In genomic region chr6:26304213-26305096, GRCh38 we compare ENCODE assay signal across 8 cellular contexts.
DNase-seq lines count a peak whose midpoint lies in the region; TF ChIP-seq lines count a peak whose summit lies in the region.

No MANE protein-coding gene starts in this region.

- H3K9me3 ChIP-seq in CD8-positive, alpha-beta memory T cell (ENCODE audit: low read length) = no peaks in the 10 kb centered on the region
- H3K9me3 ChIP-seq in mesenchymal stem cell (ENCODE audit: control insufficient read depth, low read length) = no peaks in the 10 kb centered on the region
- no peaks in the 10 kb centered on the region for H3K9me3 ChIP-seq in transverse colon

- H3K79me1 ChIP-seq in mesenchymal stem cell (replicated peaks; ENCODE audit: low read length, poor library complexity, severe bottlenecking) = no peaks in the 10 kb centered on the region

- peaks cover 0 to 8% of the 10 kb centered on the region in 2 donors for H3K27me3 Mint-ChIP-seq in CD8-positive, alpha-beta memory T cell
- no peaks in the 10 kb centered on the region for H3K27me3 Mint-ChIP-seq in dendritic cell treated with granulocyte-macrophage colony-stimulating factor and Interleukin-4, amounts not matched to agents 40 ng/mL and 50 ng/mL, for 4 days

- peaks cover 19% of the 10 kb centered on the region for H3K4me1 ChIP-seq in CD8-positive, alpha-beta memory T cell (ENCODE audit: insufficient read depth, low read length)
- peaks cover 3% of the 10 kb centered on the region for H3K4me1 ChIP-seq in mesenchymal stem cell (ENCODE audit: control insufficient read depth, insufficient read depth, low read depth, low read length)
- peaks cover 0 to 5% (median 0%) of the 10 kb centered on the region in 4 donors for H3K4me1 ChIP-seq in transverse colon

- no peak overlapping the region for H2BK120ac ChIP-seq in mesenchymal stem cell (ENCODE audit: low read depth, low read length)

- H3K18ac ChIP-seq in mesenchymal stem cell (ENCODE audit: low read depth in 1 of 2, low read length in 2 of 2) = no peak overlapping the region

- no peak for TF ChIP-seq CTCF in transverse colon (IDR thresholded peaks at IDR 0.05)

- no peak for TF ChIP-seq EP300 in transverse colon (IDR thresholded peaks at IDR 0.05; ENCODE audit: low read depth)

- H3K4me3 Mint-ChIP-seq in CD8-positive, alpha-beta memory T cell = peak overlapping the region; percentile 88 to 95 (median 94)
- H3K4me3 Mint-ChIP-seq in dendritic cell treated with granulocyte-macrophage colony-stimulating factor and Interleukin-4, amounts not matched to agents 40 ng/mL and 50 ng/mL, for 4 days = peak overlapping the region; percentile 79

- peak overlapping the region; percentile 71 for H3K4me2 ChIP-seq in mesenchymal stem cell (ENCODE audit: low read length, poor library complexity, severe bottlenecking)

- peaks cover 35 to 53% (median 45%) of the 10 kb centered on the region in 3 donors for H3K4me1 Mint-ChIP-seq in CD8-positive, alpha-beta memory T cell
- H3K4me1 Mint-ChIP-seq in dendritic cell treated with granulocyte-macrophage colony-stimulating factor and Interleukin-4, amounts not matched to agents 40 ng/mL and 50 ng/mL, for 4 days (ENCODE audit: low read depth) = peaks cover 17% of the 10 kb centered on the region

- H2AK5ac ChIP-seq in mesenchymal stem cell (ENCODE audit: low read length, severe bottlenecking) = no peak overlapping the region

- no peak overlapping the region for H3K23ac ChIP-seq in mesenchymal stem cell (ENCODE audit: low read length in 2 of 2)

- no peak overlapping the region for H2BK12ac ChIP-seq in mesenchymal stem cell (ENCODE audit: low read length in 2 of 2)

- DNase-seq in CD8-positive, alpha-beta memory T cell = peak in 4 of 5 donors; percentile 27 to 75 (median 63)
- peak; percentile 81 for DNase-seq in HCEC 1CT
- peak; percentile 97 for DNase-seq in SIG-M5 treated with dmso at 0.1 percent for 504 hours (lab: John Stamatoyannopoulos, UW; ENCODE audit: unreplicated experiment)
- peak; percentile 83 for DNase-seq in mesenchymal stem cell
- peak; percentile 32 for DNase-seq in transverse colon
- DNase-seq in HPDE6-E6E7 (ENCODE audit: extremely low spot score) = no peak
- DNase-seq in NCI-H510A treated with DMSO at 0.1 percent for 48 hours (lab: John Stamatoyannopoulos, UW) = no peak

- in situ Hi-C loops in transverse colon (cut with MboI; ENCODE audit: low pct_ligation_motif_present in 1 of 4, low pct_unique_long_range_greater_than_20kb in 1 of 4, low sequenced_read_pairs in 3 of 4) = loop anchor here in 1 of 4 donors (25.0 kb wide), 1 partner anchor 1208 kb away; no protein-coding TSS in a partner anchor

- H4K8ac ChIP-seq in mesenchymal stem cell (ENCODE audit: low read length) = peak overlapping the region; percentile 73

- no peak overlapping the region for H2BK15ac ChIP-seq in mesenchymal stem cell (ENCODE audit: low read depth, poor library complexity, severe bottlenecking)

- no peak overlapping the region for H3K14ac ChIP-seq in mesenchymal stem cell (ENCODE audit: low read length in 2 of 2)

- H3K9ac ChIP-seq in mesenchymal stem cell (ENCODE audit: low read length) = peak overlapping the region; percentile 83

- intact Hi-C loops in dendritic cell treated with granulocyte-macrophage colony-stimulating factor and Interleukin-4, amounts not matched to agents 40 ng/mL and 50 ng/mL, for 4 days (cut with micrococcal nuclease) = no loop called here
- intact Hi-C loops in transverse colon (cut with DNase I; ENCODE audit: low total_unique reads) = no loop called here

- peak overlapping the region; percentile 49 for H3K4me3 ChIP-seq in CD8-positive, alpha-beta memory T cell (ENCODE audit: low read length)
- H3K4me3 ChIP-seq in mesenchymal stem cell (ENCODE audit: insufficient read depth in 1 of 2, low read depth in 1 of 2, low read length in 2 of 2) (peak overlapping the region; percentile 44 to 76), transverse colon (peak overlapping the region in 3 of 4 donors; percentile 7 to 53 (median 35))

- no peaks in the 10 kb centered on the region for H3K36me3 ChIP-seq in CD8-positive, alpha-beta memory T cell (ENCODE audit: insufficient read depth, low read length)
- no peaks in the 10 kb centered on the region for H3K36me3 ChIP-seq in mesenchymal stem cell (ENCODE audit: control insufficient read depth in 1 of 2, insufficient read depth in 2 of 2, low read depth in 1 of 2, low read length in 2 of 2)
- H3K36me3 ChIP-seq in transverse colon = no peaks in the 10 kb centered on the region

- H3K27ac ChIP-seq in CD8-positive, alpha-beta memory T cell (ENCODE audit: low read depth, low read length) = peak overlapping the region; percentile 65
- H3K27ac ChIP-seq in mesenchymal stem cell (ENCODE audit: low read length, poor library complexity, severe bottlenecking) = peak overlapping the region; percentile 83
- peak overlapping the region; percentile 65 to 83 (median 82) for H3K27ac ChIP-seq in transverse colon

- H3K36me3 Mint-ChIP-seq in CD8-positive, alpha-beta memory T cell = peaks cover 0 to 3% (median 0%) of the 10 kb centered on the region in 3 donors
- peaks cover 10% of the 10 kb centered on the region for H3K36me3 Mint-ChIP-seq in dendritic cell treated with granulocyte-macrophage colony-stimulating factor and Interleukin-4, amounts not matched to agents 40 ng/mL and 50 ng/mL, for 4 days (ENCODE audit: low read depth)

- no peak overlapping the region for H2BK5ac ChIP-seq in mesenchymal stem cell (ENCODE audit: low read depth, low read length, poor library complexity, severe bottlenecking)

- no peaks in the 10 kb centered on the region for H3K27me3 ChIP-seq in CD8-positive, alpha-beta memory T cell (ENCODE audit: insufficient read depth, low read length, poor library complexity, severe bottlenecking)
- no peaks in the 10 kb centered on the region for H3K27me3 ChIP-seq in mesenchymal stem cell (ENCODE audit: control insufficient read depth in 1 of 2, insufficient read depth in 1 of 2, low read length in 2 of 2)
- H3K27me3 ChIP-seq in transverse colon = no peaks in the 10 kb centered on the region

- TF ChIP-seq POLR2A in transverse colon (IDR thresholded peaks at IDR 0.05) = peak; percentile 20

- H3K4ac ChIP-seq in mesenchymal stem cell (ENCODE audit: low read depth in 1 of 2, low read length in 2 of 2) = no peak overlapping the region

- WGBS in mesenchymal stem cell = 53% methylated on average over 4 of the region's 12 CpGs
- WGBS in transverse colon (ENCODE audit: low coverage in 1 of 2), 2 donors = 34 to 52% methylated on average over 3 to 12 of the region's 12 CpGs

- peak overlapping the region; percentile 14 for H2AFZ ChIP-seq in mesenchymal stem cell (ENCODE audit: low read depth, low read length)

- peaks cover 0 to 6% (median 2%) of the 10 kb centered on the region in 5 donors for H3K9me3 Mint-ChIP-seq in CD8-positive, alpha-beta memory T cell
- no peaks in the 10 kb centered on the region for H3K9me3 Mint-ChIP-seq in dendritic cell treated with granulocyte-macrophage colony-stimulating factor and Interleukin-4, amounts not matched to agents 40 ng/mL and 50 ng/mL, for 4 days

- H4K91ac ChIP-seq in mesenchymal stem cell (ENCODE audit: low read length) = no peak overlapping the region

- H3K27ac Mint-ChIP-seq in CD8-positive, alpha-beta memory T cell = peak overlapping the region; percentile 85 to 99 (median 95)
- peak overlapping the region; percentile 98 for H3K27ac Mint-ChIP-seq in dendritic cell treated with granulocyte-macrophage colony-stimulating factor and Interleukin-4, amounts not matched to agents 40 ng/mL and 50 ng/mL, for 4 days

- CTCF ChIA-PET in CD8-positive, alpha-beta memory T cell (lab: Charles Lee) = interaction anchor here (1.0 kb wide), 1 partner anchor 54 kb away, joined by 3 read pairs; a partner anchor contains a TSS

- POLR2A ChIA-PET in CD8-positive, alpha-beta memory T cell (lab: Charles Lee) = interaction anchor here (0.5 to 2.8 kb wide), 9 partner anchors 19 to 264 kb away, joined by 3 to 16 read pairs (median 4); a partner anchor contains a TSS

Comparison
In these comparisons a context has a peak if more than half of its experiments do, and no peak if none do; other contexts are left out.
1. DNase-seq: peak in CD8-positive, alpha-beta memory T cell (4 of 5), HCEC 1CT (single experiment), SIG-M5 treated with dmso at 0.1 percent for 504 hours (single experiment), mesenchymal stem cell (single experiment) and transverse colon (single experiment); none in HPDE6-E6E7 (single experiment) and NCI-H510A treated with DMSO at 0.1 percent for 48 hours (single experiment).
2. Peak in every context shown above with its lines, with median percentiles within 50 percentile points of each other: H3K27ac ChIP-seq and H3K4me3 ChIP-seq.